Comparison of ENCODE assay signal across 2 cellular contexts in the genomic region with DNA sequence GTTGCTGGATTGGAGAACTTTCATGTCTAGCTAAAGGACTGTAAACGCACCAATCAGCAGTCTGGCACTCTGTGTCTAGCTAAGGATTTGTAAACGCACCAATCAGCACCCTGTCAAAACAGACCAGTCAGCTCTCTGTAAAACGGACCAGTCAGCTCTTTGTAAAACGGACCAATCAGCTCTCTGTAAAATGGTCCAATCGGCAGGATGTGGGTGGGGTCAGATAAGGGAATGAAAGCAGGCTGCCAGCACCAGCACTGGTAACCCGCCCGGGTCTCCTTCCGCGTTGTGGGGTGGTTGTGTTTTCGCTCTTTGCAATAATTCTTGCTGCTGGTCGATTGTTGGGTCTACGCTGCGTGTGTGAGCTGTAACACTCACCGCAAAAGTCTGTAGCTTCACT.
TF ChIP-seq lines count a peak whose summit lies in the region.

No MANE protein-coding gene starts in this region.

TF ChIP-seq in K562, 482 proteins besides CTCF, POLR2A, EP300 and RAD21 (continued from another document):
- TF ChIP-seq, protein P1, sequence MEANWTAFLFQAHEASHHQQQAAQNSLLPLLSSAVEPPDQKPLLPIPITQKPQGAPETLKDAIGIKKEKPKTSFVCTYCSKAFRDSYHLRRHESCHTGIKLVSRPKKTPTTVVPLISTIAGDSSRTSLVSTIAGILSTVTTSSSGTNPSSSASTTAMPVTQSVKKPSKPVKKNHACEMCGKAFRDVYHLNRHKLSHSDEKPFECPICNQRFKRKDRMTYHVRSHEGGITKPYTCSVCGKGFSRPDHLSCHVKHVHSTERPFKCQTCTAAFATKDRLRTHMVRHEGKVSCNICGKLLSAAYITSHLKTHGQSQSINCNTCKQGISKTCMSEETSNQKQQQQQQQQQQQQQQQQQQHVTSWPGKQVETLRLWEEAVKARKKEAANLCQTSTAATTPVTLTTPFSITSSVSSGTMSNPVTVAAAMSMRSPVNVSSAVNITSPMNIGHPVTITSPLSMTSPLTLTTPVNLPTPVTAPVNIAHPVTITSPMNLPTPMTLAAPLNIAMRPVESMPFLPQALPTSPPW (CRISPR knock-in tag; IDR thresholded peaks at IDR 0.05): no peak
- TF ChIP-seq, protein P2, sequence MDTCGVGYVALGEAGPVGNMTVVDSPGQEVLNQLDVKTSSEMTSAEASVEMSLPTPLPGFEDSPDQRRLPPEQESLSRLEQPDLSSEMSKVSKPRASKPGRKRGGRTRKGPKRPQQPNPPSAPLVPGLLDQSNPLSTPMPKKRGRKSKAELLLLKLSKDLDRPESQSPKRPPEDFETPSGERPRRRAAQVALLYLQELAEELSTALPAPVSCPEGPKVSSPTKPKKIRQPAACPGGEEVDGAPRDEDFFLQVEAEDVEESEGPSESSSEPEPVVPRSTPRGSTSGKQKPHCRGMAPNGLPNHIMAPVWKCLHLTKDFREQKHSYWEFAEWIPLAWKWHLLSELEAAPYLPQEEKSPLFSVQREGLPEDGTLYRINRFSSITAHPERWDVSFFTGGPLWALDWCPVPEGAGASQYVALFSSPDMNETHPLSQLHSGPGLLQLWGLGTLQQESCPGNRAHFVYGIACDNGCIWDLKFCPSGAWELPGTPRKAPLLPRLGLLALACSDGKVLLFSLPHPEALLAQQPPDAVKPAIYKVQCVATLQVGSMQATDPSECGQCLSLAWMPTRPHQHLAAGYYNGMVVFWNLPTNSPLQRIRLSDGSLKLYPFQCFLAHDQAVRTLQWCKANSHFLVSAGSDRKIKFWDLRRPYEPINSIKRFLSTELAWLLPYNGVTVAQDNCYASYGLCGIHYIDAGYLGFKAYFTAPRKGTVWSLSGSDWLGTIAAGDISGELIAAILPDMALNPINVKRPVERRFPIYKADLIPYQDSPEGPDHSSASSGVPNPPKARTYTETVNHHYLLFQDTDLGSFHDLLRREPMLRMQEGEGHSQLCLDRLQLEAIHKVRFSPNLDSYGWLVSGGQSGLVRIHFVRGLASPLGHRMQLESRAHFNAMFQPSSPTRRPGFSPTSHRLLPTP (IDR thresholded peaks at IDR 0.05; ENCODE audit: borderline replicate concordance, extremely low read depth, insufficient read length): no peak

TF ChIP-seq in HEK293T, 16 proteins besides CTCF, POLR2A, EP300 and RAD21 (continued from another document):
- TF ChIP-seq BHLHE40 (IDR thresholded peaks at IDR 0.05; ENCODE audit: borderline replicate concordance): no peak
- TF ChIP-seq, protein P3, sequence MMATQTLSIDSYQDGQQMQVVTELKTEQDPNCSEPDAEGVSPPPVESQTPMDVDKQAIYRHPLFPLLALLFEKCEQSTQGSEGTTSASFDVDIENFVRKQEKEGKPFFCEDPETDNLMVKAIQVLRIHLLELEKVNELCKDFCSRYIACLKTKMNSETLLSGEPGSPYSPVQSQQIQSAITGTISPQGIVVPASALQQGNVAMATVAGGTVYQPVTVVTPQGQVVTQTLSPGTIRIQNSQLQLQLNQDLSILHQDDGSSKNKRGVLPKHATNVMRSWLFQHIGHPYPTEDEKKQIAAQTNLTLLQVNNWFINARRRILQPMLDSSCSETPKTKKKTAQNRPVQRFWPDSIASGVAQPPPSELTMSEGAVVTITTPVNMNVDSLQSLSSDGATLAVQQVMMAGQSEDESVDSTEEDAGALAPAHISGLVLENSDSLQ (IDR thresholded peaks at IDR 0.05): no peak
- TF ChIP-seq HDGF (IDR thresholded peaks at IDR 0.05; ENCODE audit: borderline replicate concordance): no peak
- TF ChIP-seq ELF4 (IDR thresholded peaks at IDR 0.05): no peak
- TF ChIP-seq CTBP1 (IDR thresholded peaks at IDR 0.05; ENCODE audit: borderline replicate concordance): no peak
- no peak for TF ChIP-seq ARNT (IDR thresholded peaks at IDR 0.05)
- TF ChIP-seq SP1 (IDR thresholded peaks at IDR 0.05): no peak
- TF ChIP-seq SUZ12 (IDR thresholded peaks at IDR 0.05): no peak
- no peak for TF ChIP-seq LEF1 (IDR thresholded peaks at IDR 0.05; ENCODE audit: borderline replicate concordance)
- no peak for TF ChIP-seq FOXK2 (IDR thresholded peaks at IDR 0.05)
- no peak for TF ChIP-seq TARDBP (IDR thresholded peaks at IDR 0.05)
